1 cellular context compared by ENCODE assay signal in the genomic region with DNA sequence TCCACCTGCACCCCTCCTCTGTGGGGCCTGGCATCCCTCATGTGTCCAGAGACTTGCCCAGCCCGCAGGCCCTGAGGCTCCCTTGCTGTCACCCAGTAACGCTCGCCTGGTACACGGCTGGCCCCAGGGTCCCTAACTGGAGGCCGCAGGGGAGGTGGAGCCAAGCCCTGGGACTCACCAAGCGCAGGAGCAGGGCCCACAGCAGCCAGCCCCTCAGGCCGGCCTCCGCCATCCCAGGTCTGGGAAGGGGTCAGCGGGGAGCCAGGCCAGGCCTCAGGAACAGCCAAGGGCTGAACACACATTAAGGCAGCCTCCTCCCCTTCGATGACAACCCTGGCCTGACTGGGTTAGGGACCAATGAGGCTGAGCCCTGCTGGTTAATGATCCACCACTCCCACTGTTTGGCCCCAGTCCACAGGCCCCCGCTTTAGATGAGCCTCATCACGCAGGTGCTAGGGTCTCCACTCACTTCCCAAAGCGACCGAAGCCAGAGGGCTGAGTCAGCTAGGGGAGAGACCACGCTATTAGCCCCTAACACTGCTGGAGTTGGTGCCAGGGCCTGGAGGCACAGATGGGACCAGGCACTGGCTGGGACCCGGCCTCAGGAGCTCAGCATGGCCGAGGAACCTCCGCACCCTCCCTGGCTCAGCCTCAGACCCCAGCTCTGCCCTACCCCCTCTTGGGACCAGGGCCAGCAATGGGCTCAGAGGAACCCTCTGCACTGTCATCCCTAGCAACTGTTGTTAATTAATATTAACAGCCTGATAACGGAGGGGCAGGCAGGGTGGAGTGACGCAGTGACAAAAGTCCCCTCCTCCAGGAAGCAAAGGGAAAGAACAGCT.
TF ChIP-seq lines count a peak whose summit lies in the region.

A gene with protein sequence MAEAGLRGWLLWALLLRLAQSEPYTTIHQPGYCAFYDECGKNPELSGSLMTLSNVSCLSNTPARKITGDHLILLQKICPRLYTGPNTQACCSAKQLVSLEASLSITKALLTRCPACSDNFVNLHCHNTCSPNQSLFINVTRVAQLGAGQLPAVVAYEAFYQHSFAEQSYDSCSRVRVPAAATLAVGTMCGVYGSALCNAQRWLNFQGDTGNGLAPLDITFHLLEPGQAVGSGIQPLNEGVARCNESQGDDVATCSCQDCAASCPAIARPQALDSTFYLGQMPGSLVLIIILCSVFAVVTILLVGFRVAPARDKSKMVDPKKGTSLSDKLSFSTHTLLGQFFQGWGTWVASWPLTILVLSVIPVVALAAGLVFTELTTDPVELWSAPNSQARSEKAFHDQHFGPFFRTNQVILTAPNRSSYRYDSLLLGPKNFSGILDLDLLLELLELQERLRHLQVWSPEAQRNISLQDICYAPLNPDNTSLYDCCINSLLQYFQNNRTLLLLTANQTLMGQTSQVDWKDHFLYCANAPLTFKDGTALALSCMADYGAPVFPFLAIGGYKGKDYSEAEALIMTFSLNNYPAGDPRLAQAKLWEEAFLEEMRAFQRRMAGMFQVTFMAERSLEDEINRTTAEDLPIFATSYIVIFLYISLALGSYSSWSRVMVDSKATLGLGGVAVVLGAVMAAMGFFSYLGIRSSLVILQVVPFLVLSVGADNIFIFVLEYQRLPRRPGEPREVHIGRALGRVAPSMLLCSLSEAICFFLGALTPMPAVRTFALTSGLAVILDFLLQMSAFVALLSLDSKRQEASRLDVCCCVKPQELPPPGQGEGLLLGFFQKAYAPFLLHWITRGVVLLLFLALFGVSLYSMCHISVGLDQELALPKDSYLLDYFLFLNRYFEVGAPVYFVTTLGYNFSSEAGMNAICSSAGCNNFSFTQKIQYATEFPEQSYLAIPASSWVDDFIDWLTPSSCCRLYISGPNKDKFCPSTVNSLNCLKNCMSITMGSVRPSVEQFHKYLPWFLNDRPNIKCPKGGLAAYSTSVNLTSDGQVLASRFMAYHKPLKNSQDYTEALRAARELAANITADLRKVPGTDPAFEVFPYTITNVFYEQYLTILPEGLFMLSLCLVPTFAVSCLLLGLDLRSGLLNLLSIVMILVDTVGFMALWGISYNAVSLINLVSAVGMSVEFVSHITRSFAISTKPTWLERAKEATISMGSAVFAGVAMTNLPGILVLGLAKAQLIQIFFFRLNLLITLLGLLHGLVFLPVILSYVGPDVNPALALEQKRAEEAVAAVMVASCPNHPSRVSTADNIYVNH (N-terminal part only) (minus strand): TSS at position 303 of the 842 bp plus-strand sequence. CDS start 71 bp downstream, at position 232.

TF ChIP-seq in GM23338, 12 proteins besides CTCF, POLR2A, EP300 and RAD21 (continued from another document):
- TF ChIP-seq, protein P1, sequence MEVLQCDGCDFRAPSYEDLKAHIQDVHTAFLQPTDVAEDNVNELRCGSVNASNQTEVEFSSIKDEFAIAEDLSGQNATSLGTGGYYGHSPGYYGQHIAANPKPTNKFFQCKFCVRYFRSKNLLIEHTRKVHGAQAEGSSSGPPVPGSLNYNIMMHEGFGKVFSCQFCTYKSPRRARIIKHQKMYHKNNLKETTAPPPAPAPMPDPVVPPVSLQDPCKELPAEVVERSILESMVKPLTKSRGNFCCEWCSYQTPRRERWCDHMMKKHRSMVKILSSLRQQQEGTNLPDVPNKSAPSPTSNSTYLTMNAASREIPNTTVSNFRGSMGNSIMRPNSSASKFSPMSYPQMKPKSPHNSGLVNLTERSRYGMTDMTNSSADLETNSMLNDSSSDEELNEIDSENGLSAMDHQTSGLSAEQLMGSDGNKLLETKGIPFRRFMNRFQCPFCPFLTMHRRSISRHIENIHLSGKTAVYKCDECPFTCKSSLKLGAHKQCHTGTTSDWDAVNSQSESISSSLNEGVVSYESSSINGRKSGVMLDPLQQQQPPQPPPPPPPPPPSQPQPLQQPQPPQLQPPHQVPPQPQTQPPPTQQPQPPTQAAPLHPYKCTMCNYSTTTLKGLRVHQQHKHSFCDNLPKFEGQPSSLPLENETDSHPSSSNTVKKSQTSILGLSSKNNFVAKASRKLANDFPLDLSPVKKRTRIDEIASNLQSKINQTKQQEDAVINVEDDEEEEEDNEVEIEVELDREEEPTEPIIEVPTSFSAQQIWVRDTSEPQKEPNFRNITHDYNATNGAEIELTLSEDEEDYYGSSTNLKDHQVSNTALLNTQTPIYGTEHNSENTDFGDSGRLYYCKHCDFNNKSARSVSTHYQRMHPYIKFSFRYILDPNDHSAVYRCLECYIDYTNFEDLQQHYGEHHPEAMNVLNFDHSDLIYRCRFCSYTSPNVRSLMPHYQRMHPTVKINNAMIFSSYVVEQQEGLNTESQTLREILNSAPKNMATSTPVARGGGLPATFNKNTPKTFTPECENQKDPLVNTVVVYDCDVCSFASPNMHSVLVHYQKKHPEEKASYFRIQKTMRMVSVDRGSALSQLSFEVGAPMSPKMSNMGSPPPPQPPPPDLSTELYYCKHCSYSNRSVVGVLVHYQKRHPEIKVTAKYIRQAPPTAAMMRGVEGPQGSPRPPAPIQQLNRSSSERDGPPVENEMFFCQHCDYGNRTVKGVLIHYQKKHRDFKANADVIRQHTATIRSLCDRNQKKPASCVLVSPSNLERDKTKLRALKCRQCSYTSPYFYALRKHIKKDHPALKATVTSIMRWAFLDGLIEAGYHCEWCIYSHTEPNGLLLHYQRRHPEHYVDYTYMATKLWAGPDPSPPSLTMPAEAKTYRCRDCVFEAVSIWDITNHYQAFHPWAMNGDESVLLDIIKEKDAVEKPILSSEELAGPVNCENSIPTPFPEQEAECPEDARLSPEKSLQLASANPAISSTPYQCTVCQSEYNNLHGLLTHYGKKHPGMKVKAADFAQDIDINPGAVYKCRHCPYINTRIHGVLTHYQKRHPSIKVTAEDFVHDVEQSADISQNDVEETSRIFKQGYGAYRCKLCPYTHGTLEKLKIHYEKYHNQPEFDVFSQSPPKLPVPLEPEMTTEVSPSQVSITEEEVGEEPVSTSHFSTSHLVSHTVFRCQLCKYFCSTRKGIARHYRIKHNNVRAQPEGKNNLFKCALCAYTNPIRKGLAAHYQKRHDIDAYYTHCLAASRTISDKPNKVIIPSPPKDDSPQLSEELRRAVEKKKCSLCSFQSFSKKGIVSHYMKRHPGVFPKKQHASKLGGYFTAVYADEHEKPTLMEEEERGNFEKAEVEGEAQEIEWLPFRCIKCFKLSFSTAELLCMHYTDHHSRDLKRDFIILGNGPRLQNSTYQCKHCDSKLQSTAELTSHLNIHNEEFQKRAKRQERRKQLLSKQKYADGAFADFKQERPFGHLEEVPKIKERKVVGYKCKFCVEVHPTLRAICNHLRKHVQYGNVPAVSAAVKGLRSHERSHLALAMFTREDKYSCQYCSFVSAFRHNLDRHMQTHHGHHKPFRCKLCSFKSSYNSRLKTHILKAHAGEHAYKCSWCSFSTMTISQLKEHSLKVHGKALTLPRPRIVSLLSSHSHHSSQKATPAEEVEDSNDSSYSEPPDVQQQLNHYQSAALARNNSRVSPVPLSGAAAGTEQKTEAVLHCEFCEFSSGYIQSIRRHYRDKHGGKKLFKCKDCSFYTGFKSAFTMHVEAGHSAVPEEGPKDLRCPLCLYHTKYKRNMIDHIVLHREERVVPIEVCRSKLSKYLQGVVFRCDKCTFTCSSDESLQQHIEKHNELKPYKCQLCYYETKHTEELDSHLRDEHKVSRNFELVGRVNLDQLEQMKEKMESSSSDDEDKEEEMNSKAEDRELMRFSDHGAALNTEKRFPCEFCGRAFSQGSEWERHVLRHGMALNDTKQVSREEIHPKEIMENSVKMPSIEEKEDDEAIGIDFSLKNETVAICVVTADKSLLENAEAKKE (CRISPR knock-in tag; IDR thresholded peaks at IDR 0.05), result no peak
- TF ChIP-seq EZH2phosphoT487 (IDR thresholded peaks at IDR 0.05; ENCODE audit: unreplicated experiment) (no peak), EZH2 (IDR thresholded peaks at IDR 0.05; ENCODE audit: low read depth, unreplicated experiment) (no peak), JUNB (IDR thresholded peaks at IDR 0.05; ENCODE audit: unreplicated experiment) (no peak), NANOG (IDR thresholded peaks at IDR 0.05; ENCODE audit: borderline replicate concordance) (no peak), POLR2AphosphoS5 (IDR thresholded peaks at IDR 0.05; ENCODE audit: low read depth) (no peak), ZNF331 (CRISPR knock-in tag; IDR thresholded peaks at IDR 0.05; ENCODE audit: low read depth) (no peak), ZNF114 (CRISPR knock-in tag; IDR thresholded peaks at IDR 0.05) (no peak)
- TF ChIP-seq, protein P2, sequence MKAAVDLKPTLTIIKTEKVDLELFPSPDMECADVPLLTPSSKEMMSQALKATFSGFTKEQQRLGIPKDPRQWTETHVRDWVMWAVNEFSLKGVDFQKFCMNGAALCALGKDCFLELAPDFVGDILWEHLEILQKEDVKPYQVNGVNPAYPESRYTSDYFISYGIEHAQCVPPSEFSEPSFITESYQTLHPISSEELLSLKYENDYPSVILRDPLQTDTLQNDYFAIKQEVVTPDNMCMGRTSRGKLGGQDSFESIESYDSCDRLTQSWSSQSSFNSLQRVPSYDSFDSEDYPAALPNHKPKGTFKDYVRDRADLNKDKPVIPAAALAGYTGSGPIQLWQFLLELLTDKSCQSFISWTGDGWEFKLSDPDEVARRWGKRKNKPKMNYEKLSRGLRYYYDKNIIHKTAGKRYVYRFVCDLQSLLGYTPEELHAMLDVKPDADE (IDR thresholded peaks at IDR 0.05), result no peak
- TF ChIP-seq, protein P3, sequence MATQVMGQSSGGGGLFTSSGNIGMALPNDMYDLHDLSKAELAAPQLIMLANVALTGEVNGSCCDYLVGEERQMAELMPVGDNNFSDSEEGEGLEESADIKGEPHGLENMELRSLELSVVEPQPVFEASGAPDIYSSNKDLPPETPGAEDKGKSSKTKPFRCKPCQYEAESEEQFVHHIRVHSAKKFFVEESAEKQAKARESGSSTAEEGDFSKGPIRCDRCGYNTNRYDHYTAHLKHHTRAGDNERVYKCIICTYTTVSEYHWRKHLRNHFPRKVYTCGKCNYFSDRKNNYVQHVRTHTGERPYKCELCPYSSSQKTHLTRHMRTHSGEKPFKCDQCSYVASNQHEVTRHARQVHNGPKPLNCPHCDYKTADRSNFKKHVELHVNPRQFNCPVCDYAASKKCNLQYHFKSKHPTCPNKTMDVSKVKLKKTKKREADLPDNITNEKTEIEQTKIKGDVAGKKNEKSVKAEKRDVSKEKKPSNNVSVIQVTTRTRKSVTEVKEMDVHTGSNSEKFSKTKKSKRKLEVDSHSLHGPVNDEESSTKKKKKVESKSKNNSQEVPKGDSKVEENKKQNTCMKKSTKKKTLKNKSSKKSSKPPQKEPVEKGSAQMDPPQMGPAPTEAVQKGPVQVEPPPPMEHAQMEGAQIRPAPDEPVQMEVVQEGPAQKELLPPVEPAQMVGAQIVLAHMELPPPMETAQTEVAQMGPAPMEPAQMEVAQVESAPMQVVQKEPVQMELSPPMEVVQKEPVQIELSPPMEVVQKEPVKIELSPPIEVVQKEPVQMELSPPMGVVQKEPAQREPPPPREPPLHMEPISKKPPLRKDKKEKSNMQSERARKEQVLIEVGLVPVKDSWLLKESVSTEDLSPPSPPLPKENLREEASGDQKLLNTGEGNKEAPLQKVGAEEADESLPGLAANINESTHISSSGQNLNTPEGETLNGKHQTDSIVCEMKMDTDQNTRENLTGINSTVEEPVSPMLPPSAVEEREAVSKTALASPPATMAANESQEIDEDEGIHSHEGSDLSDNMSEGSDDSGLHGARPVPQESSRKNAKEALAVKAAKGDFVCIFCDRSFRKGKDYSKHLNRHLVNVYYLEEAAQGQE (IDR thresholded peaks at IDR 0.05; ENCODE audit: unreplicated experiment), result no peak
